ENCODE assay signal across 9 cellular contexts in the genomic region with DNA sequence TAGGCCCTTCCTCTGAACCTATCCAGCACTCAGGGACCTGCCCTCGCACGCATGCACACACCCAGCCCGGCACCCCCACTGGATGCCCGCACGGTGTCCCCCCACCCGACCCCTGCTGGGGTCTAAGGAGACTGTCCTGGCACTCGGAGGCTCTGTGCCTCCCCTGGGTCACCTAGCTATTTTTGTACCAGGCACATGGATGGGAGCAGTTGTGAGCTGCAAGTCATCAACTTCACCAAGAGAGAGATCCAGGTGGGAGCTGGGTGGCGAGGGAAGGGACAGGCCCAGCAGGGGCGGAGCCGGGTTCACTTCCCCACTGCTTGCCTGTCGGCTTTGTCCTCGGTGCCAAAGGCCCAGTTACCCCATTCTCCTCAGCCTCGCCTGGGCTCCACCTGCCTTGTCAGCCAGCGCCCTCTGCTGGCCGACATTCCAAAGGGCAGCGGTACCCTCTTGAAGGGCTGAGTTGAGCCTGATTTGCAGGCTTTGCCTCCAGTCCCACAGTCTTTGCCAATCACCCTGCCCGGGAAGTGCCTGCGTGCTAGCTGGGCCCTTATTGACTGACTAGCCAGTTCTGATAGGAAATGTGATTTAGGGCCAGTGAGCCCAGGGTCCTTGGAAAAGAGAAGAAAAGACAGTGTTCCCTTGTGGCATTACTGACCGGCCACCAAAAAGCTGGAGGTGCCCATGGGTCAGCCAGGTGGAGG. TPM values are rescaled to one million over a fixed set of nuclear protein-coding genes. Genes with fewer than 3 reads are reported as not detected.
A peak's percentile ranks its signal among the peaks of the same experiment; 100 is the strongest.
DNase-seq lines count a peak whose midpoint lies in the region; ATAC-seq, FAIRE-seq and TF ChIP-seq lines count a peak whose summit lies in the region.
"Had no signal": no experiment of that assay in that cellular context is flagged by ENCODE, and none has a peak within 500 bp of the region (broad histone marks: within the 10 kb centered on the region; RNA-seq: fewer than 3 reads in every experiment).

No MANE protein-coding gene starts in this region.

- peaks cover 4% of the 10 kb centered on the region for H3K27me3 Mint-ChIP-seq in activated T-cell treated with anti-CD3 and anti-CD28 coated beads, Interleukin-2, amount 50 U/mL, for 4 hours (ENCODE audit: low read depth)
- peaks cover 21% of the 10 kb centered on the region for H3K27me3 Mint-ChIP-seq in stimulated activated naive CD8-positive, alpha-beta T cell treated with anti-CD3 and anti-CD28 coated beads, Interleukin-15, amount 100 ng/mL, for 72 hours
- H3K27me3 Mint-ChIP-seq: stimulated activated naive CD8-positive, alpha-beta T cell treated with anti-CD3 and anti-CD28 coated beads, Interleukin-15, Interleukin-2, amounts not matched to agents 100 ng/mL and 50 ng/mL, for 24 hours had no signal

- H3K27ac ChIP-seq in neural cell (ENCODE audit: low read length) = no peak overlapping the region

- H4K20me1 ChIP-seq in neural cell (ENCODE audit: insufficient read depth) = no peaks in the 10 kb centered on the region

- no peak overlapping the region for H3K9ac ChIP-seq in neural cell (ENCODE audit: low read length)

- no peaks in the 10 kb centered on the region for H3K9me3 Mint-ChIP-seq in activated T-cell treated with anti-CD3 and anti-CD28 coated beads, Interleukin-2, amount 50 U/mL, for 4 hours
- H3K9me3 Mint-ChIP-seq in stimulated activated naive CD8-positive, alpha-beta T cell treated with anti-CD3 and anti-CD28 coated beads, Interleukin-15, amount 100 ng/mL, for 72 hours = no peaks in the 10 kb centered on the region
- H3K9me3 Mint-ChIP-seq: stimulated activated naive CD8-positive, alpha-beta T cell treated with anti-CD3 and anti-CD28 coated beads, Interleukin-15, Interleukin-2, amounts not matched to agents 100 ng/mL and 50 ng/mL, for 24 hours had no signal

- H3K4me3 Mint-ChIP-seq in activated T-cell treated with anti-CD3 and anti-CD28 coated beads, Interleukin-2, amount 50 U/mL, for 4 hours = no peak overlapping the region
- H3K4me3 Mint-ChIP-seq in stimulated activated naive CD8-positive, alpha-beta T cell treated with anti-CD3 and anti-CD28 coated beads, Interleukin-15, amount 100 ng/mL, for 72 hours = no peak overlapping the region
- H3K4me3 Mint-ChIP-seq: stimulated activated naive CD8-positive, alpha-beta T cell treated with anti-CD3 and anti-CD28 coated beads, Interleukin-15, Interleukin-2, amounts not matched to agents 100 ng/mL and 50 ng/mL, for 24 hours had no signal

- no peaks in the 10 kb centered on the region for H3K79me2 ChIP-seq in neural cell (replicated peaks; ENCODE audit: insufficient read depth, low read length)

- H3K4me1 Mint-ChIP-seq in activated T-cell treated with anti-CD3 and anti-CD28 coated beads, Interleukin-2, amount 50 U/mL, for 4 hours (ENCODE audit: low read depth) = peaks cover 5% of the 10 kb centered on the region
- peaks cover 15% of the 10 kb centered on the region for H3K4me1 Mint-ChIP-seq in stimulated activated naive CD8-positive, alpha-beta T cell treated with anti-CD3 and anti-CD28 coated beads, Interleukin-15, amount 100 ng/mL, for 72 hours

- no peak for TF ChIP-seq EP300 in neural cell (conservative IDR thresholded peaks at IDR 0.05; ENCODE audit: poor library complexity, severe bottlenecking)

- no peaks in the 10 kb centered on the region for H3K27me3 ChIP-seq in neural cell (ENCODE audit: insufficient read depth, low read depth, low read length)

- peak; percentile 80 for TF ChIP-seq RAD21 in neural cell (conservative IDR thresholded peaks at IDR 0.05)

- DNase-seq in EL (peak; percentile 89), GOT3 (lab: John Stamatoyannopoulos, UW) (peak; percentile 46), RCC 7860 (ENCODE audit: low spot score) (peak; percentile 77), fibroblast of mammary gland (ENCODE audit: low read depth) (peak; percentile 89)
- DNase-seq in activated T-cell treated with anti-CD3 and anti-CD28 coated beads, Interleukin-2, amount 50 U/mL, for 4 hours = peak; percentile 86
- DNase-seq in stimulated activated naive CD8-positive, alpha-beta T cell treated with anti-CD3 and anti-CD28 coated beads, Interleukin-15, amount 100 ng/mL, for 72 hours = peak; percentile 87 to 88

- peak; percentile 97 for ATAC-seq in activated T-cell treated with anti-CD3 and anti-CD28 coated beads, Interleukin-2, amount 50 U/mL, for 4 hours
- ATAC-seq in stimulated activated naive CD8-positive, alpha-beta T cell treated with anti-CD3 and anti-CD28 coated beads, Interleukin-15, amount 100 ng/mL, for 72 hours = peak; percentile 93

- no peaks in the 10 kb centered on the region for H3K9me3 ChIP-seq in neural cell (ENCODE audit: low read length)

- FAIRE-seq in RCC 7860 (lab: Jason Lieb, UNC) = no peak

- no peak overlapping the region for H3K4me2 ChIP-seq in neural cell (ENCODE audit: low read length)

- TF ChIP-seq CTCF in LNCAP (IDR thresholded peaks at IDR 0.05) = peak; percentile 88
- TF ChIP-seq CTCF in fibroblast of mammary gland (conservative IDR thresholded peaks at IDR 0.05; ENCODE audit: control insufficient read depth, insufficient read depth, low read depth, low read length) = peak; percentile 96
- peak; percentile 81 for TF ChIP-seq CTCF in neural cell (IDR thresholded peaks at IDR 0.05; ENCODE audit: poor library complexity, severe bottlenecking)

- no peaks in the 10 kb centered on the region for H3F3A ChIP-seq in neural cell (ENCODE audit: insufficient read depth, low read length, poor library complexity, severe bottlenecking)

- H3K36me3 Mint-ChIP-seq in activated T-cell treated with anti-CD3 and anti-CD28 coated beads, Interleukin-2, amount 50 U/mL, for 4 hours (ENCODE audit: insufficient read depth) = no peaks in the 10 kb centered on the region

- no peak overlapping the region for H2AFZ ChIP-seq in neural cell (ENCODE audit: low read depth, low read length)

- no peaks in the 10 kb centered on the region for H3K9me2 ChIP-seq in neural cell (ENCODE audit: insufficient read depth, low read length)

- no peaks in the 10 kb centered on the region for H3K36me3 ChIP-seq in neural cell (ENCODE audit: insufficient read depth, low read length)

- peak overlapping the region in 1 of 2 donors; percentile 62 for H3K27ac Mint-ChIP-seq in stimulated activated naive CD8-positive, alpha-beta T cell treated with anti-CD3 and anti-CD28 coated beads, Interleukin-15, amount 100 ng/mL, for 72 hours
- H3K27ac Mint-ChIP-seq: stimulated activated naive CD8-positive, alpha-beta T cell treated with anti-CD3 and anti-CD28 coated beads, Interleukin-15, Interleukin-2, amounts not matched to agents 100 ng/mL and 50 ng/mL, for 24 hours had no signal

- H3K4me3 ChIP-seq in fibroblast of mammary gland (ENCODE audit: control insufficient read depth, low read depth, low read length) (no peak overlapping the region), neural cell (ENCODE audit: low read length) (no peak overlapping the region)

TF ChIP-seq in neural cell, 6 proteins besides CTCF, POLR2A, EP300 and RAD21:
- TF ChIP-seq SMC3 (conservative IDR thresholded peaks at IDR 0.05; ENCODE audit: poor library complexity) = peak; percentile 77
- no peak for TF ChIP-seq POLR2AphosphoS5 (IDR thresholded peaks at IDR 0.05)

RNA-seq across cellular contexts. Expression of gene NT5DC4, which starts 5.8 kb away (rescaled TPM):
- not detected for total RNA-seq in activated T-cell treated with anti-CD3 and anti-CD28 coated beads, Interleukin-2, amount 50 U/mL, for 4 hours
- polyA plus RNA-seq in neural cell = not detected in 2 replicates
- not detected in 2 replicates for polyA minus RNA-seq in neural cell

RNA-seq across cellular contexts. Expression of gene CKAP2L, which starts 37.8 kb away (rescaled TPM):
- total RNA-seq in activated T-cell treated with anti-CD3 and anti-CD28 coated beads, Interleukin-2, amount 50 U/mL, for 4 hours = 1 to 10 TPM; 2.7 to 4.1 (median 3.2) TPM
- polyA plus RNA-seq in neural cell = 0.78 and 1.5 TPM in 2 replicates
- polyA minus RNA-seq in neural cell = 0.81 and 1.2 TPM in 2 replicates

RNA-seq across cellular contexts. Expression of gene IL1A, which starts 57.7 kb away (rescaled TPM):
- 1 to 10 TPM; 2.0 to 4.3 (median 3.8) TPM for total RNA-seq in activated T-cell treated with anti-CD3 and anti-CD28 coated beads, Interleukin-2, amount 50 U/mL, for 4 hours
- 0.14 TPM in 1 of 2 replicates, not detected in the other for polyA plus RNA-seq in neural cell
- not detected in 2 replicates for polyA minus RNA-seq in neural cell
